ENCODE assay signal across 1 cellular context in the genomic region with DNA sequence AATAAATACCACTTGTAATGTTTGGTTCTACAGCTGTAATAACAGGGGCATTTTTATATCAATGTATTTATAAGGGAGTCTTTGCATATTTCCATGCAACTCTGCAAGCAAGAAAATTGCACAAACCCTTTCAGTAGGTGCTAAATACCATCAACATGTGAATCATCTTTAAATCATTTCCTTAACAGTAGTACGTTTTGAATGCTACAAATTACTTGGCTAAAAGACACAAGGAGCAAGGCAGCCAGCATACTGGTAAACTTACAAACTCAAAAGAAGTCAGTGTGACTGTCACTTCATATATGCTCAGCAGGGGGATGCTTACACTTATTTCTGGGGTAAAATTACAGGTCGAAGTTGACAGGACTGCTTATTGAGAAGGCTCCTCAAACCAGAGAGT.
TF ChIP-seq lines count a peak whose summit lies in the region.

No MANE protein-coding gene starts in this region.

TF ChIP-seq in SK-N-SH treated with all-trans-retinoic acid at 6 μM for 48 hours, 23 proteins besides CTCF, POLR2A, EP300 and RAD21 (continued from another document):
- TF ChIP-seq, protein P1, sequence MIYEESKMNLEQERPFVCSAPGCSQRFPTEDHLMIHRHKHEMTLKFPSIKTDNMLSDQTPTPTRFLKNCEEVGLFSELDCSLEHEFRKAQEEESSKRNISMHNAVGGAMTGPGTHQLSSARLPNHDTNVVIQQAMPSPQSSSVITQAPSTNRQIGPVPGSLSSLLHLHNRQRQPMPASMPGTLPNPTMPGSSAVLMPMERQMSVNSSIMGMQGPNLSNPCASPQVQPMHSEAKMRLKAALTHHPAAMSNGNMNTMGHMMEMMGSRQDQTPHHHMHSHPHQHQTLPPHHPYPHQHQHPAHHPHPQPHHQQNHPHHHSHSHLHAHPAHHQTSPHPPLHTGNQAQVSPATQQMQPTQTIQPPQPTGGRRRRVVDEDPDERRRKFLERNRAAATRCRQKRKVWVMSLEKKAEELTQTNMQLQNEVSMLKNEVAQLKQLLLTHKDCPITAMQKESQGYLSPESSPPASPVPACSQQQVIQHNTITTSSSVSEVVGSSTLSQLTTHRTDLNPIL (CRISPR knock-in tag; IDR thresholded peaks at IDR 0.05; ENCODE audit: low read depth): no peak
- no peak for TF ChIP-seq ZNF8 (CRISPR knock-in tag; IDR thresholded peaks at IDR 0.05)
TF ChIP-seq in SK-N-SH treated with all-trans-retinoic acid at 6 μM for 48 hours: peak in this region for 0.
